Comparison of ENCODE assay signal across 13 cellular contexts in the genomic region with DNA sequence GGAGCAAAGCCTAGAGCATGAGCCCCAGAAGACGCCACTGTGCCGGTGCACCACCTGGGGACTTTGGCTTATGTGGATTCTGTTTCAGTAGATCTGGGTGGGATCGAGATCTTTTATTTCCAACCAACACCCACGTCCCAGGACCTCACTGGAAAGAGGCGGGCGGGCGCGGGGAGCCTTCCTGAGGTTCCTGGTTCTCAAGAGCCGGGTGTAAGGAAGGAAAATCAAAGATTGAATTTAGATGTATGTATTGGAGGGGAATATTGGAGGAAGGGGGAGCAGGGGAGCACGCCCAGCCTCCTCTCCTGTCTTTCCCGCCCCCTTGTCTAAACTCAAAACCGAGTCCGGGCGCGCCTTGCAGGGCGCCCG. TPM values are rescaled to one million over a fixed set of nuclear protein-coding genes. Genes with fewer than 3 reads are reported as not detected.
A peak's percentile ranks its signal among the peaks of the same experiment; 100 is the strongest.
DNase-seq lines count a peak whose midpoint lies in the region; ATAC-seq and TF ChIP-seq lines count a peak whose summit lies in the region.
"Had no signal": no experiment of that assay in that cellular context is flagged by ENCODE, and none has a peak within 500 bp of the region (broad histone marks: within the 10 kb centered on the region; RNA-seq: fewer than 3 reads in every experiment).

No MANE protein-coding gene starts in this region.

- intact Hi-C loops in mammary epithelial cell (cut with micrococcal nuclease), result no loop called here
- intact Hi-C loops in MCF 10A (cut with micrococcal nuclease), result no loop called here

- H3K36me3 ChIP-seq in mammary epithelial cell (ENCODE audit: insufficient read depth, low read length), result no peaks in the 10 kb centered on the region
- no peaks in the 10 kb centered on the region for H3K36me3 ChIP-seq in suprapubic skin
- H3K36me3 ChIP-seq: esophagus squamous epithelium had no signal

- H3K27ac ChIP-seq in mammary epithelial cell (ENCODE audit: insufficient read depth, low read depth, low read length), result no peak overlapping the region
- no peak overlapping the region for H3K27ac ChIP-seq in suprapubic skin
- H3K27ac ChIP-seq: esophagus squamous epithelium had no signal

- no peak for TF ChIP-seq POLR2A in suprapubic skin (IDR thresholded peaks at IDR 0.05)

- H2AFZ ChIP-seq in mammary epithelial cell (ENCODE audit: low read depth, low read length), result no peak overlapping the region

- dilution Hi-C loops in mammary epithelial cell (cut with HindIII; ENCODE audit: low sequenced_read_pairs), result no loop called here

- no peak overlapping the region for H3K27ac Mint-ChIP-seq in MCF 10A (ENCODE audit: low read depth, unreplicated experiment)
- H3K27ac Mint-ChIP-seq in activated T-helper 17 cell treated with anti-CD3 and anti-CD28 coated beads, Interleukin-2, amount 50 U/mL, for 72 hours, result no peak overlapping the region
- H3K27ac Mint-ChIP-seq: naive B cell had no signal

- 26% methylated on average over 7 of the region's 17 CpGs for WGBS in mammary epithelial cell (ENCODE audit: low coverage, missing lambda C conversion rate)
- WGBS in suprapubic skin, result 8% methylated on average over 16 of the region's 17 CpGs

- DNase-seq in mammary epithelial cell (no peak), MCF 10A (ENCODE audit: unreplicated experiment) (no peak), left lobe of liver (ENCODE audit: low spot score) (peak; percentile 28), suprapubic skin (ENCODE audit: low spot score in 2 of 2) (no peak), NCI-H2081 treated with DMSO at 0.1 percent for 48 hours (lab: John Stamatoyannopoulos, UW) (no peak), GM03348 (ENCODE audit: low spot score) (no peak)
- DNase-seq: AML-193, esophagus squamous epithelium, naive B cell, NCI-H187, Right ventricle myocardium superior had no signal

- no peaks in the 10 kb centered on the region for H3K36me3 Mint-ChIP-seq in MCF 10A (ENCODE audit: insufficient read depth, unreplicated experiment)
- peaks cover 9% of the 10 kb centered on the region for H3K36me3 Mint-ChIP-seq in activated T-helper 17 cell treated with anti-CD3 and anti-CD28 coated beads, Interleukin-2, amount 50 U/mL, for 72 hours (ENCODE audit: low read depth)

- POLR2A ChIA-PET in MCF 10A (lab: Yijun Ruan, JAX), result no interaction called here

- no peak overlapping the region for H3K4me3 Mint-ChIP-seq in MCF 10A (ENCODE audit: unreplicated experiment)
- peak overlapping the region; percentile 51 for H3K4me3 Mint-ChIP-seq in activated T-helper 17 cell treated with anti-CD3 and anti-CD28 coated beads, Interleukin-2, amount 50 U/mL, for 72 hours

- H3K4me2 ChIP-seq in mammary epithelial cell (ENCODE audit: insufficient read depth, low read depth, low read length), result peak overlapping the region; percentile 32

- in situ Hi-C loops in mammary epithelial cell (cut with MboI; ENCODE audit: low sequenced_read_pairs in 2 of 2), result no loop called here

- peaks cover 98% of the 10 kb centered on the region for H3K27me3 Mint-ChIP-seq in MCF 10A (ENCODE audit: insufficient read depth, unreplicated experiment)
- H3K27me3 Mint-ChIP-seq in activated T-helper 17 cell treated with anti-CD3 and anti-CD28 coated beads, Interleukin-2, amount 50 U/mL, for 72 hours, result peaks cover 77% of the 10 kb centered on the region

- TF ChIP-seq EP300 in suprapubic skin (IDR thresholded peaks at IDR 0.05), result no peak

- peaks cover 2% of the 10 kb centered on the region for H4K20me1 ChIP-seq in mammary epithelial cell (ENCODE audit: insufficient read depth, low read length)

- no peak overlapping the region for H3K9ac ChIP-seq in mammary epithelial cell (ENCODE audit: insufficient read depth, low read length)

- BruUV-seq in mammary epithelial cell (replicated peaks; lab: Mats Ljungman, UMichigan) (no TSS peak), MCF 10A (replicated peaks; lab: Mats Ljungman, UMichigan) (no TSS peak)

- CTCF ChIA-PET in mammary epithelial cell (lab: Charles Lee; ENCODE audit: low non-redundant PET), result no interaction called here
- CTCF ChIA-PET in MCF 10A (lab: Yijun Ruan, JAX), result no interaction called here

- H3K9me3 ChIP-seq in mammary epithelial cell (replicated peaks; ENCODE audit: insufficient read depth, low read length) (no peaks in the 10 kb centered on the region), suprapubic skin (no peaks in the 10 kb centered on the region)
- H3K9me3 ChIP-seq: esophagus squamous epithelium had no signal

- H3K27me3 ChIP-seq in mammary epithelial cell (ENCODE audit: insufficient read depth, low read length), result peaks cover 53% of the 10 kb centered on the region
- peaks cover 100% of the 10 kb centered on the region for H3K27me3 ChIP-seq in suprapubic skin

- peaks cover 15% of the 10 kb centered on the region for H3K4me1 Mint-ChIP-seq in MCF 10A (ENCODE audit: insufficient read depth, unreplicated experiment)
- H3K4me1 Mint-ChIP-seq in activated T-helper 17 cell treated with anti-CD3 and anti-CD28 coated beads, Interleukin-2, amount 50 U/mL, for 72 hours, result peaks cover 15% of the 10 kb centered on the region

- no peak for ATAC-seq in activated T-helper 17 cell treated with anti-CD3 and anti-CD28 coated beads, Interleukin-2, amount 50 U/mL, for 72 hours (replicated peaks)
- no peak for ATAC-seq in left lobe of liver
- no peak for ATAC-seq in HG03095 (IDR thresholded peaks at IDR 0.05; ENCODE audit: unreplicated experiment)

- H3K9me3 Mint-ChIP-seq in MCF 10A (ENCODE audit: unreplicated experiment), result no peaks in the 10 kb centered on the region
- no peaks in the 10 kb centered on the region for H3K9me3 Mint-ChIP-seq in activated T-helper 17 cell treated with anti-CD3 and anti-CD28 coated beads, Interleukin-2, amount 50 U/mL, for 72 hours

- no peak for TF ChIP-seq CTCF in mammary epithelial cell (conservative IDR thresholded peaks at IDR 0.05 in 1 of 2, IDR thresholded peaks at IDR 0.05 in 1 of 2; ENCODE audit: extremely low read depth in 1 of 2, insufficient read depth in 1 of 2, low read depth in 1 of 2, low read length in 2 of 2)
- no peak for TF ChIP-seq CTCF in MCF 10A (IDR thresholded peaks at IDR 0.05; ENCODE audit: unreplicated experiment)
- TF ChIP-seq CTCF in suprapubic skin (IDR thresholded peaks at IDR 0.05), result no peak

- H3K79me2 ChIP-seq in mammary epithelial cell (ENCODE audit: insufficient read depth, low read length), result no peaks in the 10 kb centered on the region

- H3K4me3 ChIP-seq in mammary epithelial cell (replicated peaks in 1 of 3; ENCODE audit: insufficient read depth in 1 of 3, low read depth in 2 of 3, low read length in 3 of 3), result no peak overlapping the region
- peak overlapping the region; percentile 27 for H3K4me3 ChIP-seq in suprapubic skin

- no peaks in the 10 kb centered on the region for H3K4me1 ChIP-seq in mammary epithelial cell (ENCODE audit: insufficient read depth, low read length)
- peaks cover 34% of the 10 kb centered on the region for H3K4me1 ChIP-seq in suprapubic skin

RNA-seq across cellular contexts. Expression of gene OLIG2, which starts 6.2 kb away (rescaled TPM):
- total RNA-seq in mammary epithelial cell (not detected), MCF 10A (2022) (not detected in 2 replicates), left lobe of liver (not detected), suprapubic skin (not detected)
- not detected for polyA plus RNA-seq in mammary epithelial cell
- not detected for polyA minus RNA-seq in mammary epithelial cell
- not detected for total RNA-seq in activated T-helper 17 cell treated with anti-CD3 and anti-CD28 coated beads, Interleukin-2, amount 50 U/mL, for 72 hours
- total RNA-seq: esophagus squamous epithelium, Right ventricle myocardium superior had no signal

RNA-seq across cellular contexts. Expression of gene OLIG1, which starts 50.4 kb away (rescaled TPM):
- not detected for total RNA-seq in mammary epithelial cell
- not detected for polyA plus RNA-seq in mammary epithelial cell
- not detected for polyA minus RNA-seq in mammary epithelial cell
- not detected in 2 replicates for total RNA-seq in MCF 10A (2022)
- total RNA-seq in activated T-helper 17 cell treated with anti-CD3 and anti-CD28 coated beads, Interleukin-2, amount 50 U/mL, for 72 hours, result not detected
- not detected for total RNA-seq in left lobe of liver
- under 1 TPM in 1 of 4 donors, not detected in 3; 0.42 TPM for total RNA-seq in suprapubic skin
- total RNA-seq: esophagus squamous epithelium had no signal
